In genomic region chr2:134391751-134392160, GRCh38 we compare ENCODE assay signal across 11 cellular contexts.
A peak's percentile ranks its signal among the peaks of the same experiment; 100 is the strongest.
DNase-seq lines count a peak whose midpoint lies in the region; ATAC-seq, FAIRE-seq and TF ChIP-seq lines count a peak whose summit lies in the region.
"Had no signal": no experiment of that assay in that cellular context is flagged by ENCODE, and none has a peak within 500 bp of the region (broad histone marks: within the 10 kb centered on the region; RNA-seq: fewer than 3 reads in every experiment).

No MANE protein-coding gene starts in this region.

- TF ChIP-seq CTCF in GM23338 (conservative IDR thresholded peaks at IDR 0.05; ENCODE audit: low read depth in 2 of 2): no peak

- H3K9me2 ChIP-seq in GM23338 (ENCODE audit: insufficient read depth): peaks cover 6% of the 10 kb centered on the region; the same call in 1 of the 2 replicates

- H3K4me2 ChIP-seq in GM23338: no peak overlapping the region

- H3K27me3 Mint-ChIP-seq in activated CD4-positive, alpha-beta T cell treated with anti-CD3 and anti-CD28 coated beads, Interleukin-2, amount 10 ng/mL, durations not matched to agents 24 days and 14 days: no peaks in the 10 kb centered on the region
- H3K27me3 Mint-ChIP-seq in GM23338 (ENCODE audit: insufficient read depth, low read depth, poor library complexity): peaks cover 2% of the 10 kb centered on the region
- H3K27me3 Mint-ChIP-seq: central memory CD8-positive, alpha-beta T cell; stimulated activated naive CD8-positive, alpha-beta T cell treated with anti-CD3 and anti-CD28 coated beads, Interleukin-15, Interleukin-2, amounts not matched to agents 100 ng/mL and 50 ng/mL, for 24 hours had no signal

- no peaks in the 10 kb centered on the region for H3K9me3 Mint-ChIP-seq in activated CD4-positive, alpha-beta T cell treated with anti-CD3 and anti-CD28 coated beads, Interleukin-2, amount 10 ng/mL, durations not matched to agents 24 days and 14 days
- H3K9me3 Mint-ChIP-seq in GM23338: no peaks in the 10 kb centered on the region
- H3K9me3 Mint-ChIP-seq: central memory CD8-positive, alpha-beta T cell; stimulated activated naive CD8-positive, alpha-beta T cell treated with anti-CD3 and anti-CD28 coated beads, Interleukin-15, Interleukin-2, amounts not matched to agents 100 ng/mL and 50 ng/mL, for 24 hours had no signal

- H3K27ac Mint-ChIP-seq in activated CD4-positive, alpha-beta T cell treated with anti-CD3 and anti-CD28 coated beads, Interleukin-2, amount 10 ng/mL, durations not matched to agents 24 days and 14 days: no peak overlapping the region
- H3K27ac Mint-ChIP-seq in GM23338: no peak overlapping the region
- H3K27ac Mint-ChIP-seq: stimulated activated naive CD8-positive, alpha-beta T cell treated with anti-CD3 and anti-CD28 coated beads, Interleukin-15, Interleukin-2, amounts not matched to agents 100 ng/mL and 50 ng/mL, for 24 hours had no signal

- peak; percentile 82 for ATAC-seq in GM18909 (IDR thresholded peaks at IDR 0.05; ENCODE audit: poor library complexity, unreplicated experiment)
- peak; percentile 80 for ATAC-seq in HG02759 (IDR thresholded peaks at IDR 0.05; ENCODE audit: unreplicated experiment)
- no peak for ATAC-seq in GM23338

- H4K20me1 ChIP-seq in GM23338 (replicated peaks; ENCODE audit: insufficient read depth): no peaks in the 10 kb centered on the region

- H3K36me3 ChIP-seq in GM23338 (ENCODE audit: insufficient read depth): no peaks in the 10 kb centered on the region

- no peaks in the 10 kb centered on the region for H3K27me3 ChIP-seq in GM23338 (ENCODE audit: insufficient read depth)

- no peaks in the 10 kb centered on the region for H3K79me2 ChIP-seq in GM23338 (replicated peaks; ENCODE audit: insufficient read depth)

- H3K4me1 ChIP-seq in GM23338 (ENCODE audit: insufficient read depth): 0 out of 2 replicates have a peak, but pooled peaks cover 4% of the 10 kb centered on the region

- no peak overlapping the region for H3K4me3 ChIP-seq in GM23338
- H3K4me3 ChIP-seq: SK-N-MC had no signal

- DNase-seq in NCI-H1105 treated with DMSO at 0.1 percent for 48 hours (lab: John Stamatoyannopoulos, UW) (peak; percentile 74), mucosa of gallbladder (ENCODE audit: low spot score) (peak; percentile 59), GM23338 (ENCODE audit: low spot score) (no peak), frontal cortex (ENCODE audit: low spot score in 2 of 2) (no peak), occipital lobe (lab: John Stamatoyannopoulos, UW) (no peak)
- DNase-seq in activated CD4-positive, alpha-beta T cell treated with anti-CD3 and anti-CD28 coated beads, Interleukin-2, amount 10 ng/mL, durations not matched to agents 24 days and 14 days: no peak

- H3K4me3 Mint-ChIP-seq in activated CD4-positive, alpha-beta T cell treated with anti-CD3 and anti-CD28 coated beads, Interleukin-2, amount 10 ng/mL, durations not matched to agents 24 days and 14 days: no peak overlapping the region
- no peak overlapping the region for H3K4me3 Mint-ChIP-seq in GM23338
- H3K4me3 Mint-ChIP-seq: central memory CD8-positive, alpha-beta T cell; stimulated activated naive CD8-positive, alpha-beta T cell treated with anti-CD3 and anti-CD28 coated beads, Interleukin-15, Interleukin-2, amounts not matched to agents 100 ng/mL and 50 ng/mL, for 24 hours had no signal

- no peak for FAIRE-seq in frontal cortex (lab: Jason Lieb, UNC)

- no peaks in the 10 kb centered on the region for H3F3A ChIP-seq in GM23338 (replicated peaks; ENCODE audit: low read depth)

- H2AFZ ChIP-seq in GM23338: no peak overlapping the region

- H3K27ac ChIP-seq in GM23338 (ENCODE audit: low read depth): no peak overlapping the region
- H3K27ac ChIP-seq: SK-N-MC had no signal

- H3K36me3 Mint-ChIP-seq in activated CD4-positive, alpha-beta T cell treated with anti-CD3 and anti-CD28 coated beads, Interleukin-2, amount 10 ng/mL, durations not matched to agents 24 days and 14 days (ENCODE audit: low read depth): peaks cover 2% of the 10 kb centered on the region
- no peaks in the 10 kb centered on the region for H3K36me3 Mint-ChIP-seq in GM23338 (ENCODE audit: low read depth)

- intact Hi-C loops in activated CD4-positive, alpha-beta T cell treated with anti-CD3 and anti-CD28 coated beads, Interleukin-2, amount 10 ng/mL, durations not matched to agents 24 days and 14 days (cut with micrococcal nuclease): no loop called here

- H3K4me1 Mint-ChIP-seq in activated CD4-positive, alpha-beta T cell treated with anti-CD3 and anti-CD28 coated beads, Interleukin-2, amount 10 ng/mL, durations not matched to agents 24 days and 14 days: peaks cover 9% of the 10 kb centered on the region
- peaks cover 9% of the 10 kb centered on the region for H3K4me1 Mint-ChIP-seq in GM23338

TF ChIP-seq in GM23338, 12 proteins besides CTCF, POLR2A, EP300 and RAD21:
- TF ChIP-seq, protein P1, sequence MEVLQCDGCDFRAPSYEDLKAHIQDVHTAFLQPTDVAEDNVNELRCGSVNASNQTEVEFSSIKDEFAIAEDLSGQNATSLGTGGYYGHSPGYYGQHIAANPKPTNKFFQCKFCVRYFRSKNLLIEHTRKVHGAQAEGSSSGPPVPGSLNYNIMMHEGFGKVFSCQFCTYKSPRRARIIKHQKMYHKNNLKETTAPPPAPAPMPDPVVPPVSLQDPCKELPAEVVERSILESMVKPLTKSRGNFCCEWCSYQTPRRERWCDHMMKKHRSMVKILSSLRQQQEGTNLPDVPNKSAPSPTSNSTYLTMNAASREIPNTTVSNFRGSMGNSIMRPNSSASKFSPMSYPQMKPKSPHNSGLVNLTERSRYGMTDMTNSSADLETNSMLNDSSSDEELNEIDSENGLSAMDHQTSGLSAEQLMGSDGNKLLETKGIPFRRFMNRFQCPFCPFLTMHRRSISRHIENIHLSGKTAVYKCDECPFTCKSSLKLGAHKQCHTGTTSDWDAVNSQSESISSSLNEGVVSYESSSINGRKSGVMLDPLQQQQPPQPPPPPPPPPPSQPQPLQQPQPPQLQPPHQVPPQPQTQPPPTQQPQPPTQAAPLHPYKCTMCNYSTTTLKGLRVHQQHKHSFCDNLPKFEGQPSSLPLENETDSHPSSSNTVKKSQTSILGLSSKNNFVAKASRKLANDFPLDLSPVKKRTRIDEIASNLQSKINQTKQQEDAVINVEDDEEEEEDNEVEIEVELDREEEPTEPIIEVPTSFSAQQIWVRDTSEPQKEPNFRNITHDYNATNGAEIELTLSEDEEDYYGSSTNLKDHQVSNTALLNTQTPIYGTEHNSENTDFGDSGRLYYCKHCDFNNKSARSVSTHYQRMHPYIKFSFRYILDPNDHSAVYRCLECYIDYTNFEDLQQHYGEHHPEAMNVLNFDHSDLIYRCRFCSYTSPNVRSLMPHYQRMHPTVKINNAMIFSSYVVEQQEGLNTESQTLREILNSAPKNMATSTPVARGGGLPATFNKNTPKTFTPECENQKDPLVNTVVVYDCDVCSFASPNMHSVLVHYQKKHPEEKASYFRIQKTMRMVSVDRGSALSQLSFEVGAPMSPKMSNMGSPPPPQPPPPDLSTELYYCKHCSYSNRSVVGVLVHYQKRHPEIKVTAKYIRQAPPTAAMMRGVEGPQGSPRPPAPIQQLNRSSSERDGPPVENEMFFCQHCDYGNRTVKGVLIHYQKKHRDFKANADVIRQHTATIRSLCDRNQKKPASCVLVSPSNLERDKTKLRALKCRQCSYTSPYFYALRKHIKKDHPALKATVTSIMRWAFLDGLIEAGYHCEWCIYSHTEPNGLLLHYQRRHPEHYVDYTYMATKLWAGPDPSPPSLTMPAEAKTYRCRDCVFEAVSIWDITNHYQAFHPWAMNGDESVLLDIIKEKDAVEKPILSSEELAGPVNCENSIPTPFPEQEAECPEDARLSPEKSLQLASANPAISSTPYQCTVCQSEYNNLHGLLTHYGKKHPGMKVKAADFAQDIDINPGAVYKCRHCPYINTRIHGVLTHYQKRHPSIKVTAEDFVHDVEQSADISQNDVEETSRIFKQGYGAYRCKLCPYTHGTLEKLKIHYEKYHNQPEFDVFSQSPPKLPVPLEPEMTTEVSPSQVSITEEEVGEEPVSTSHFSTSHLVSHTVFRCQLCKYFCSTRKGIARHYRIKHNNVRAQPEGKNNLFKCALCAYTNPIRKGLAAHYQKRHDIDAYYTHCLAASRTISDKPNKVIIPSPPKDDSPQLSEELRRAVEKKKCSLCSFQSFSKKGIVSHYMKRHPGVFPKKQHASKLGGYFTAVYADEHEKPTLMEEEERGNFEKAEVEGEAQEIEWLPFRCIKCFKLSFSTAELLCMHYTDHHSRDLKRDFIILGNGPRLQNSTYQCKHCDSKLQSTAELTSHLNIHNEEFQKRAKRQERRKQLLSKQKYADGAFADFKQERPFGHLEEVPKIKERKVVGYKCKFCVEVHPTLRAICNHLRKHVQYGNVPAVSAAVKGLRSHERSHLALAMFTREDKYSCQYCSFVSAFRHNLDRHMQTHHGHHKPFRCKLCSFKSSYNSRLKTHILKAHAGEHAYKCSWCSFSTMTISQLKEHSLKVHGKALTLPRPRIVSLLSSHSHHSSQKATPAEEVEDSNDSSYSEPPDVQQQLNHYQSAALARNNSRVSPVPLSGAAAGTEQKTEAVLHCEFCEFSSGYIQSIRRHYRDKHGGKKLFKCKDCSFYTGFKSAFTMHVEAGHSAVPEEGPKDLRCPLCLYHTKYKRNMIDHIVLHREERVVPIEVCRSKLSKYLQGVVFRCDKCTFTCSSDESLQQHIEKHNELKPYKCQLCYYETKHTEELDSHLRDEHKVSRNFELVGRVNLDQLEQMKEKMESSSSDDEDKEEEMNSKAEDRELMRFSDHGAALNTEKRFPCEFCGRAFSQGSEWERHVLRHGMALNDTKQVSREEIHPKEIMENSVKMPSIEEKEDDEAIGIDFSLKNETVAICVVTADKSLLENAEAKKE (CRISPR knock-in tag; IDR thresholded peaks at IDR 0.05): no peak
- no peak for TF ChIP-seq STAT1 (IDR thresholded peaks at IDR 0.05; ENCODE audit: unreplicated experiment)
- no peak for TF ChIP-seq NANOG (IDR thresholded peaks at IDR 0.05; ENCODE audit: borderline replicate concordance)

Comparison
In these comparisons a context has a peak if more than half of its experiments do, and no peak if none do; other contexts are left out.
1. DNase-seq: peak in NCI-H1105 treated with DMSO at 0.1 percent for 48 hours (single experiment) and mucosa of gallbladder (single experiment); none in activated CD4-positive, alpha-beta T cell treated with anti-CD3 and anti-CD28 coated beads, Interleukin-2, amount 10 ng/mL, durations not matched to agents 24 days and 14 days (single experiment), GM23338 (single experiment), frontal cortex (0 of 2) and occipital lobe (single experiment).